ENCODE assay signal across 11 cellular contexts in the genomic region with DNA sequence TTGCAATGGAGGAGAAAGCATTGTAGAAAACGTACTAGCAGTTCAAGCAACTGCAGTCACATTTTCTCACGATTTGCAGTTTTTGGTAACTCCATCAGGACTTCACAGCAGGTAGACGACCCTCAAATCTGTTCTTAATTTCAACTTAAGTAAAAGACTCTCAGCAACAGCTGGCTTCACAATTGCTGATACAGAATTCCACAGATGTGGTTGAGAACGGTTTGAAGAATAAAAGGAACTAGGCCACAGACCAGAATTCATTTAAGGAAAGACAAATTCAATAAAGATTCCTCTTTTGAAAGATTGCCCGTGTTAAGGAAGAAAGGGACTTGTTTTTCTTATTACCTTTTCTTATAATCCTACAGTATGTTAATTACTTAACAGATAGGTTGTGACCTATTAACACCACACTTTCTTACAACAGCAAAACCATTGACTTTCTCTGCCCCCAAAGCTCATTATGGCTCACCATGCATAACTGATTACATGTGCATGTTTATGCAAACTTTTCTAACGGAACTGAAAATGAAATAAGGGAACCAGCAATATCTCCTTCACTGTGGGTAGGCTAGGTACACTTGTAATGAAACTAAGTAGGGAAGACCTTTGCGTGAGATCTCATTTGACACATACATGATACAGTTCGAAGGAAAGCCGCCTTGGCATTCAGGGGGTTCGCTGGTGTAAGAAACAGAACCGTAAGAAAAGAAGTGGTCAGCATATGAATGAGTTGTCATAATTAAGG.
A peak's percentile ranks its signal among the peaks of the same experiment; 100 is the strongest.
DNase-seq lines count a peak whose midpoint lies in the region; ATAC-seq and FAIRE-seq lines count a peak whose summit lies in the region.
"Had no signal": no experiment of that assay in that cellular context is flagged by ENCODE, and none has a peak within 500 bp of the region (broad histone marks: within the 10 kb centered on the region; RNA-seq: fewer than 3 reads in every experiment).

No MANE protein-coding gene starts in this region.

- H3K36me3 Mint-ChIP-seq in dendritic cell treated with granulocyte-macrophage colony-stimulating factor and Interleukin-4, amounts not matched to agents 40 ng/mL and 50 ng/mL, for 4 days (ENCODE audit: low read depth), result peaks cover 12% of the 10 kb centered on the region

- peak overlapping the region; percentile 9 for H3K4me3 Mint-ChIP-seq in dendritic cell treated with granulocyte-macrophage colony-stimulating factor and Interleukin-4, amounts not matched to agents 40 ng/mL and 50 ng/mL, for 4 days

- ATAC-seq in GM21619 (IDR thresholded peaks at IDR 0.05; ENCODE audit: unreplicated experiment) (peak; percentile 91), HG03457 (IDR thresholded peaks at IDR 0.05; ENCODE audit: unreplicated experiment) (peak; percentile 90)
- ATAC-seq: SK-N-SH treated with all-trans-retinoic acid at 6 μM for 48 hours had no signal

- DNase-seq in GM18507 (ENCODE audit: extremely low spot score, insufficient read length, low read depth) (no peak), pons (ENCODE audit: low spot score) (no peak), NCI-H1694 (lab: John Stamatoyannopoulos, UW) (no peak), NCI-H2081 (lab: John Stamatoyannopoulos, UW) (no peak)
- DNase-seq in activated T-cell treated with anti-CD3 and anti-CD28 coated beads, Interleukin-2, amount 50 U/mL, for 1 hour, result no peak
- DNase-seq: activated gamma-delta T cell treated with Interleukin-2 at 50 U/mL for 16 hours, IMR-90 had no signal

- FAIRE-seq in GM18507 (lab: Jason Lieb, UNC), result peak; percentile 99

- H3K4me1 Mint-ChIP-seq in dendritic cell treated with granulocyte-macrophage colony-stimulating factor and Interleukin-4, amounts not matched to agents 40 ng/mL and 50 ng/mL, for 4 days (ENCODE audit: low read depth), result peaks cover 72% of the 10 kb centered on the region

- H3K27me3 Mint-ChIP-seq in dendritic cell treated with granulocyte-macrophage colony-stimulating factor and Interleukin-4, amounts not matched to agents 40 ng/mL and 50 ng/mL, for 4 days, result no peaks in the 10 kb centered on the region

- H3K9me3 Mint-ChIP-seq in dendritic cell treated with granulocyte-macrophage colony-stimulating factor and Interleukin-4, amounts not matched to agents 40 ng/mL and 50 ng/mL, for 4 days, result no peaks in the 10 kb centered on the region

- intact Hi-C loops in dendritic cell treated with granulocyte-macrophage colony-stimulating factor and Interleukin-4, amounts not matched to agents 40 ng/mL and 50 ng/mL, for 4 days (cut with micrococcal nuclease), result loop anchor here (10.0 kb wide), 1 partner anchor 615 kb away; no protein-coding TSS in a partner anchor

- peak overlapping the region; percentile 96 for H3K27ac Mint-ChIP-seq in dendritic cell treated with granulocyte-macrophage colony-stimulating factor and Interleukin-4, amounts not matched to agents 40 ng/mL and 50 ng/mL, for 4 days
